In genomic region chr2:172131713-172132555, GRCh38 we compare ENCODE assay signal across 1 cellular context.
TF ChIP-seq lines count a peak whose summit lies in the region.

No MANE protein-coding gene starts in this region.

TF ChIP-seq in HepG2, 621 proteins besides CTCF, POLR2A, EP300 and RAD21:
- TF ChIP-seq ZNF672 (CRISPR knock-in tag; IDR thresholded peaks at IDR 0.05) (no peak), ATF7-NPFF (CRISPR knock-in tag; IDR thresholded peaks at IDR 0.05; ENCODE audit: low read depth) (no peak), NFE2L2 (IDR thresholded peaks at IDR 0.05; ENCODE audit: low read length) (no peak), NR2F6 (IDR thresholded peaks at IDR 0.05) (no peak), NR2F6 (CRISPR knock-in tag; IDR thresholded peaks at IDR 0.05) (no peak), ARNT (IDR thresholded peaks at IDR 0.05) (no peak), ATM (IDR thresholded peaks at IDR 0.05; ENCODE audit: borderline replicate concordance) (no peak), ZNF75D (CRISPR knock-in tag; IDR thresholded peaks at IDR 0.05; ENCODE audit: borderline replicate concordance) (no peak), ZNF460 (CRISPR knock-in tag; IDR thresholded peaks at IDR 0.05; ENCODE audit: borderline replicate concordance) (no peak), ZNF180 (CRISPR knock-in tag; IDR thresholded peaks at IDR 0.05; ENCODE audit: borderline replicate concordance, low read depth) (no peak), HHEX (CRISPR knock-in tag; IDR thresholded peaks at IDR 0.05) (no peak), EED (CRISPR knock-in tag; IDR thresholded peaks at IDR 0.05) (no peak), SMARCC2 (IDR thresholded peaks at IDR 0.05) (no peak), ZNF549 (CRISPR knock-in tag; IDR thresholded peaks at IDR 0.05) (no peak), MAZ (IDR thresholded peaks at IDR 0.05; ENCODE audit: borderline replicate concordance, low read depth, low read length) (no peak), MAZ (CRISPR knock-in tag; IDR thresholded peaks at IDR 0.05; ENCODE audit: low read depth) (no peak), ZNF660 (CRISPR knock-in tag; IDR thresholded peaks at IDR 0.05; ENCODE audit: borderline replicate concordance, low read depth) (no peak), ZNF580 (CRISPR knock-in tag; IDR thresholded peaks at IDR 0.05; ENCODE audit: borderline replicate concordance, low read depth) (no peak), CHCHD3 (CRISPR knock-in tag; IDR thresholded peaks at IDR 0.05) (no peak), ZNF766 (CRISPR knock-in tag; IDR thresholded peaks at IDR 0.05; ENCODE audit: borderline replicate concordance) (no peak), WIZ (CRISPR knock-in tag; IDR thresholded peaks at IDR 0.05) (no peak)
TF ChIP-seq in HepG2: peak in this region for 0.
